2 cellular contexts compared by ENCODE assay signal in genomic region chr1:92095868-92096267, GRCh38.
TF ChIP-seq lines count a peak whose summit lies in the region.

No MANE protein-coding gene starts in this region.

TF ChIP-seq in HepG2, 621 proteins besides CTCF, POLR2A, EP300 and RAD21:
- TF ChIP-seq CEBPB (IDR thresholded peaks at IDR 0.05; ENCODE audit: borderline replicate concordance, low read depth, low read length) (peak; percentile 37; the same call in 1 of the 2 replicates), ZBTB49 (CRISPR knock-in tag; IDR thresholded peaks at IDR 0.05; ENCODE audit: borderline replicate concordance) (no peak)
TF ChIP-seq in HepG2: peak in this region for 1.

TF ChIP-seq in H1, 55 proteins besides CTCF, POLR2A, EP300 and RAD21:
- TF ChIP-seq CEBPB (IDR thresholded peaks at IDR 0.05; ENCODE audit: low read depth, low read length) (peak; percentile 51; the same call in 1 of the 2 replicates), MAFK (IDR thresholded peaks at IDR 0.05; ENCODE audit: low read depth, low read length) (no peak)
